In the genomic region with DNA sequence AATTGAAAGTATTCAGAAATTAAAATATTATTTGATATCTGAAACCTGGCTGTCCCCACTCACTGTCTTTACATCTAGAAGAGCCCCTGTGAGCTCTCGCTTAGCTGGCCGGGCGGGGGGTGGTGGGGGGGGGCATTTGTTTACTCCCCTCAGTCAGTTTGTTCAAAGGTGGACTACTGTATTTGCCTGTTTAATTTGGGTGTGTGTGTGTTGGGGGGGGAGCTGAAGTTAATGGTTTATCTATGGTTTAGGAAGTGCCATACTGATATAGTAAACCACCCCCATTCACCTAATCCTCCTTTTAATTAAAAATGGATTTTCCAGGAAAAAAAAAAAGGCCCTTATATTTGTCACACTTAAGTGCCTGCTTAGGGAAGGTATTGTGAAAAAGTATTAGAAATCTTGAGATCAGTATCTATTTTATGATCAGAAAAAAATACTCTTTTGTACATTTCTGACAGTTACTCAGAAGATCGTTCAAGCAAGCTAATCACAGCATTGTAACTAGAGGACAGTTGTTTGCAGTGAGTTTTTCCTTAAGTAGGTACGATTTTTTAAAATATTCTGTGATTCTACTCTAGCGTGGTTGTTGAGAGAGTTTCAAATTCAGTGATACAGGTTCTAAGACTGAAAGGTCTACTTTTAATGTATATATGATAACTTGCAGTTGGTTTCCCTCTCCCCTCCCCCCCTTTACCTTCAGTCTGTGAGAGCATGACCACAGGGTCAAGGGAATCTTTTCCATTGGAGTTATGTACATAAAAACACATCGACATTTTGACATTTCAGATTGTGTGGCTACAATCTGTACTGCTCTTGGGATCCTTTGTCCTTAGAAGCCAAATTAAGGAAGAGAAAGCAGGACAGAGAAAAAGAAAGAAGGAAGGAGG, we compare ENCODE assay signal across 9 cellular contexts. TPM values are rescaled to one million over a fixed set of nuclear protein-coding genes. Genes with fewer than 3 reads are reported as not detected.
DNase-seq lines count a peak whose midpoint lies in the region; ATAC-seq, FAIRE-seq and TF ChIP-seq lines count a peak whose summit lies in the region.
"Had no signal": no experiment of that assay in that cellular context is flagged by ENCODE, and none has a peak within 500 bp of the region (broad histone marks: within the 10 kb centered on the region; RNA-seq: fewer than 3 reads in every experiment).

No MANE protein-coding gene starts in this region.

- no peak for ATAC-seq in stimulated activated naive B cell treated with anti-CD40 and anti-IgM and Interleukin-4, amounts not matched to agents 10 μg/mL and 1 μg/mL and 100 μg/mL, for 72 hours (replicated peaks)
- no peak for ATAC-seq in HG03521 (IDR thresholded peaks at IDR 0.05; ENCODE audit: unreplicated experiment)
- ATAC-seq: activated naive CD8-positive, alpha-beta T cell treated with anti-CD3 and anti-CD28 coated beads, Interleukin-2, amount 50 U/mL, for 24 hours had no signal

- no peaks in the 10 kb centered on the region for H3K9me3 Mint-ChIP-seq in HFFc6
- H3K9me3 Mint-ChIP-seq in stimulated activated naive B cell treated with anti-CD40 and anti-IgM and Interleukin-4, amounts not matched to agents 10 μg/mL and 1 μg/mL and 100 μg/mL, for 72 hours: peaks cover 0 to 1% of the 10 kb centered on the region in 2 donors
- H3K9me3 Mint-ChIP-seq in activated T-cell treated with anti-CD3 and anti-CD28 coated beads, Interleukin-2, amount 50 U/mL, for 24 hours: peaks cover 6% of the 10 kb centered on the region

- peaks cover 16% of the 10 kb centered on the region for H3K27me3 Mint-ChIP-seq in HFFc6 (ENCODE audit: insufficient read depth)
- peaks cover 72 to 84% of the 10 kb centered on the region in 2 donors for H3K27me3 Mint-ChIP-seq in stimulated activated naive B cell treated with anti-CD40 and anti-IgM and Interleukin-4, amounts not matched to agents 10 μg/mL and 1 μg/mL and 100 μg/mL, for 72 hours
- H3K27me3 Mint-ChIP-seq in activated T-cell treated with anti-CD3 and anti-CD28 coated beads, Interleukin-2, amount 50 U/mL, for 24 hours: peaks cover 96% of the 10 kb centered on the region

- TF ChIP-seq POLR2A in adrenal gland (IDR thresholded peaks at IDR 0.05): peak in 1 of 2 donors; percentile 8

- H3K36me3 ChIP-seq in adrenal gland (replicated peaks in 1 of 2) (peaks cover 0 to 40% of the 10 kb centered on the region in 2 donors), keratinocyte (ENCODE audit: control insufficient read depth in 2 of 2, extremely low read depth in 1 of 2, insufficient read depth in 2 of 2, low read length in 2 of 2) (peaks cover 22 to 26% of the 10 kb centered on the region in 2 experiments)

- H3K4me3 ChIP-seq in adrenal gland (peak overlapping the region in 3 of 4 donors; percentile 25 to 82 (median 55)), keratinocyte (ENCODE audit: control insufficient read depth in 2 of 3, extremely low read depth in 1 of 3, insufficient read depth in 2 of 3, low read depth in 1 of 3, low read length in 3 of 3) (peak overlapping the region; percentile 46 to 83 (median 71))

- H3K9me1 ChIP-seq in keratinocyte (ENCODE audit: control insufficient read depth, extremely low read depth, insufficient read depth, low read length): no peaks in the 10 kb centered on the region

- H3K4me3 Mint-ChIP-seq in HFFc6: peak overlapping the region; percentile 94
- H3K4me3 Mint-ChIP-seq in stimulated activated naive B cell treated with anti-CD40 and anti-IgM and Interleukin-4, amounts not matched to agents 10 μg/mL and 1 μg/mL and 100 μg/mL, for 72 hours: no peak overlapping the region
- no peak overlapping the region for H3K4me3 Mint-ChIP-seq in activated T-cell treated with anti-CD3 and anti-CD28 coated beads, Interleukin-2, amount 50 U/mL, for 24 hours
- H3K4me3 Mint-ChIP-seq: activated naive CD8-positive, alpha-beta T cell treated with anti-CD3 and anti-CD28 coated beads, Interleukin-2, amount 50 U/mL, for 24 hours had no signal

- FAIRE-seq in keratinocyte (lab: Jason Lieb, UNC): no peak

- intact Hi-C loops in adrenal gland (cut with DNase I): no loop called here

- no peak for TF ChIP-seq CTCF in HFFc6 (IDR thresholded peaks at IDR 0.05)
- TF ChIP-seq CTCF in adrenal gland (IDR thresholded peaks at IDR 0.05): no peak
- no peak for TF ChIP-seq CTCF in keratinocyte (optimal IDR thresholded peaks at IDR 0.05 in 1 of 3, IDR thresholded peaks at IDR 0.05 in 1 of 3, conservative IDR thresholded peaks at IDR 0.05 in 1 of 3; ENCODE audit: extremely low read depth in 1 of 3, insufficient read depth in 2 of 3, low read length in 3 of 3)

- H4K20me1 ChIP-seq in keratinocyte (ENCODE audit: control insufficient read depth, extremely low read depth, insufficient read depth, low read length): no peaks in the 10 kb centered on the region

- peaks cover 83% of the 10 kb centered on the region for H3K79me2 ChIP-seq in keratinocyte (ENCODE audit: control insufficient read depth, insufficient read depth, low read length)

- peaks cover 13 to 26% of the 10 kb centered on the region in 2 donors for H3K4me1 ChIP-seq in adrenal gland (replicated peaks in 1 of 2)
- peaks cover 38% of the 10 kb centered on the region for H3K4me1 ChIP-seq in keratinocyte (ENCODE audit: control insufficient read depth, extremely low read depth, insufficient read depth, low read length)

- peak overlapping the region; percentile 87 for H3K9ac ChIP-seq in keratinocyte (ENCODE audit: control insufficient read depth, extremely low read depth, insufficient read depth, low read length)

- H3K27ac ChIP-seq in adrenal gland: peak overlapping the region; percentile 60 to 95 (median 93)
- H3K27ac ChIP-seq in keratinocyte (ENCODE audit: control insufficient read depth, insufficient read depth, low read length): peak overlapping the region; percentile 83

- H3K9me3 ChIP-seq in adrenal gland (replicated peaks in 1 of 3): no peaks in the 10 kb centered on the region
- H3K9me3 ChIP-seq in keratinocyte (ENCODE audit: control insufficient read depth, low read depth, low read length): no peaks in the 10 kb centered on the region

- 7 to 16% (median 11%) methylated on average over 7 of the region's 7 CpGs for WGBS in adrenal gland, 4 donors

- H3K36me3 Mint-ChIP-seq in HFFc6 (ENCODE audit: low read depth): peaks cover 91% of the 10 kb centered on the region
- H3K36me3 Mint-ChIP-seq in stimulated activated naive B cell treated with anti-CD40 and anti-IgM and Interleukin-4, amounts not matched to agents 10 μg/mL and 1 μg/mL and 100 μg/mL, for 72 hours: no peaks in the 10 kb centered on the region
- H3K36me3 Mint-ChIP-seq in activated T-cell treated with anti-CD3 and anti-CD28 coated beads, Interleukin-2, amount 50 U/mL, for 24 hours (ENCODE audit: low read depth): no peaks in the 10 kb centered on the region

- H3K27ac Mint-ChIP-seq in HFFc6: peak overlapping the region; percentile 95
- peak overlapping the region; percentile 67 for H3K27ac Mint-ChIP-seq in stimulated activated naive B cell treated with anti-CD40 and anti-IgM and Interleukin-4, amounts not matched to agents 10 μg/mL and 1 μg/mL and 100 μg/mL, for 72 hours
- no peak overlapping the region for H3K27ac Mint-ChIP-seq in activated T-cell treated with anti-CD3 and anti-CD28 coated beads, Interleukin-2, amount 50 U/mL, for 24 hours
- H3K27ac Mint-ChIP-seq: activated naive CD8-positive, alpha-beta T cell treated with anti-CD3 and anti-CD28 coated beads, Interleukin-2, amount 50 U/mL, for 24 hours had no signal

- H2AFZ ChIP-seq in keratinocyte (ENCODE audit: control insufficient read depth, low read length): no peak overlapping the region

- DNase-seq in HFFc6: no peak
- peak in 1 of 7 donors; percentile 14 for DNase-seq in adrenal gland
- no peak for DNase-seq in keratinocyte (ENCODE audit: low read depth, low spot score)
- no peak for DNase-seq in stimulated activated naive B cell treated with anti-CD40 and anti-IgM and Interleukin-4, amounts not matched to agents 10 μg/mL and 1 μg/mL and 100 μg/mL, for 72 hours
- no peak for DNase-seq in activated CD4-positive, alpha-beta T cell treated with anti-CD3 and anti-CD28 coated beads for 1 hour
- no peak for DNase-seq in activated T-cell treated with anti-CD3 and anti-CD28 coated beads, Interleukin-2, amount 50 U/mL, for 24 hours
- DNase-seq in activated CD4-positive, CD25-positive, alpha-beta regulatory T cell treated with anti-CD3 and anti-CD28 coated beads, Interleukin-2, amount 50 U/mL, for 72 hours: no peak
- DNase-seq: activated naive CD8-positive, alpha-beta T cell treated with anti-CD3 and anti-CD28 coated beads, Interleukin-2, amount 50 U/mL, for 24 hours had no signal

- no peaks in the 10 kb centered on the region for H3K27me3 ChIP-seq in adrenal gland
- H3K27me3 ChIP-seq in keratinocyte (ENCODE audit: control insufficient read depth, extremely low read depth, insufficient read depth, low read length): no peaks in the 10 kb centered on the region

- dilution Hi-C loops in keratinocyte (cut with MboI; ENCODE audit: extremely low pct_ligation_motif_present, low sequenced_read_pairs): no loop called here

- peak overlapping the region; percentile 86 for H3K4me2 ChIP-seq in keratinocyte (ENCODE audit: control insufficient read depth, extremely low read depth, insufficient read depth, low read depth, low read length)

- H3K4me1 Mint-ChIP-seq in HFFc6 (ENCODE audit: low read depth): peaks cover 64% of the 10 kb centered on the region
- no peaks in the 10 kb centered on the region for H3K4me1 Mint-ChIP-seq in stimulated activated naive B cell treated with anti-CD40 and anti-IgM and Interleukin-4, amounts not matched to agents 10 μg/mL and 1 μg/mL and 100 μg/mL, for 72 hours
- H3K4me1 Mint-ChIP-seq in activated T-cell treated with anti-CD3 and anti-CD28 coated beads, Interleukin-2, amount 50 U/mL, for 24 hours (ENCODE audit: low read depth): peaks cover 9% of the 10 kb centered on the region

RNA-seq across cellular contexts. Expression of a gene that starts 8.5 kb away (rescaled TPM):
- total RNA-seq in HFFc6 (2021; fragmentation: NEBNext Ultra II Directional; extraction: Animal tissue kit (Norgen Biotek cat#: 25700)): 100 to 1,000 TPM; 120 to 168 (median 142) TPM
- 100 to 1,000 TPM in 2 of 8 donors, 10 to 100 TPM in 6; 22.3 to 113 (median 54.8) TPM for total RNA-seq in adrenal gland
- polyA plus RNA-seq in adrenal gland: 10 to 100 TPM; 27.3 to 67.9 (median 37.3) TPM
- polyA plus RNA-seq in keratinocyte: 19.5 to 27.2 TPM (median 20.1 TPM) in 3 replicates
- polyA plus RNA-seq in keratinocyte (2011; ENCODE audit: low read depth): 9.7 TPM
- polyA plus RNA-seq in keratinocyte (2011; cell fraction: cytosol; rRNA removed): 26.1 and 26.9 TPM in 2 replicates
- polyA plus RNA-seq in keratinocyte (2011; cell fraction: nucleus; rRNA removed): 40.5 and 46.0 TPM in 2 replicates
- 17.2 and 43.5 TPM in 2 replicates for polyA plus RNA-seq in keratinocyte (2012; ENCODE audit: low replicate concordance)
- polyA minus RNA-seq in keratinocyte: 12.0 to 19.7 TPM (median 19.2 TPM) in 3 replicates
- polyA minus RNA-seq in keratinocyte (2011; cell fraction: cytosol; rRNA and poly(A)+ RNA removed): 38.4 TPM
- polyA minus RNA-seq in keratinocyte (2011; cell fraction: nucleus; rRNA and poly(A)+ RNA removed): 24.0 and 24.7 TPM in 2 replicates
